ENCODE assay signal across 8 cellular contexts in the genomic region with DNA sequence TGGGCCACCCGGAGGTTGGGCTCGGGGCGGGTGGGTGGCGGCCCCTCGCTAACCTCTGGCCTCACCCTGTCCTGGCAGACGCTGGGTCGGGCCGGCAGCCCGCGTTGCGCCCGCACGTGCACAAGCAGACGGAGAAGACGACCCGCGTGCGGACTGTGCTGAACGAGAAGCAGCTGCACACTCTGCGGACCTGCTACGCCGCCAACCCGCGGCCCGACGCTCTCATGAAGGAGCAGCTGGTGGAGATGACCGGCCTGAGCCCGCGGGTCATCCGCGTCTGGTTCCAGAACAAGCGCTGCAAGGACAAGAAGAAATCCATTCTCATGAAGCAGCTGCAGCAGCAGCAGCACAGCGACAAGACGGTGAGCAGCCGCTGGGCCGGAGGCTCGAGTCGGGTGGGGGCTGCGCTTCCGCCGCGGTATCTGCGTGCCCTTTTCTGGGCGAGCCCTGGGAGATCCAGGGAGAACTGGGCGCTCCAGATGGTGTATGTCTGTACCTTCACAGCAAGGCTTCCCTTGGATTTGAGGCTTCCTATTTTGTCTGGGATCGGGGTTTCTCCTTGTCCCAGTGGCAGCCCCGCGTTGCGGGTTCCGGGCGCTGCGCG. TPM values are rescaled to one million over a fixed set of nuclear protein-coding genes. Genes with fewer than 3 reads are reported as not detected.
DNase-seq lines count a peak whose midpoint lies in the region; ATAC-seq and TF ChIP-seq lines count a peak whose summit lies in the region.

No MANE protein-coding gene starts in this region.

- peaks cover 46% of the 10 kb centered on the region for H3K27me3 Mint-ChIP-seq in activated naive CD8-positive, alpha-beta T cell

- no peaks in the 10 kb centered on the region for H3K36me3 Mint-ChIP-seq in activated naive CD8-positive, alpha-beta T cell

- no peaks in the 10 kb centered on the region for H3K9me3 Mint-ChIP-seq in activated naive CD8-positive, alpha-beta T cell (ENCODE audit: low read depth)

- H3K27me3 ChIP-seq in iPS-20b (ENCODE audit: insufficient read depth, low read length) (peaks cover 100% of the 10 kb centered on the region), subcutaneous abdominal adipose tissue (ENCODE audit: control insufficient read depth in 5 of 5, insufficient read depth in 4 of 5, low read length in 5 of 5) (peaks cover 73 to 97% (median 90%) of the 10 kb centered on the region in 5 donors)

- H3K9ac ChIP-seq in iPS-20b (ENCODE audit: low read depth, low read length) (no peak overlapping the region; the same call in 1 of the 2 replicates), subcutaneous abdominal adipose tissue (ENCODE audit: low read length in 5 of 5) (no peak overlapping the region)

- H3K4me3 ChIP-seq in AG09309 (ENCODE audit: control insufficient read depth, low read depth, low read length) (peak overlapping the region; percentile 18), HFF-Myc (replicated peaks; ENCODE audit: low read depth, low read length) (peak overlapping the region; percentile 75), iPS-20b (ENCODE audit: low read length) (peak overlapping the region; percentile 58; the same call in 1 of the 2 replicates), subcutaneous abdominal adipose tissue (ENCODE audit: low read depth in 1 of 5, low read length in 5 of 5) (peak overlapping the region in 4 of 5 donors; percentile 50 to 60 (median 53))

- DNase-seq in AG09309 (ENCODE audit: low read depth) (no peak), HFF-Myc (ENCODE audit: extremely low read depth, low read depth) (no peak), islet precursor cell (no peak), SK-N-DZ (ENCODE audit: low spot score) (no peak)

- H3K27ac ChIP-seq in iPS-20b (ENCODE audit: low read length) (no peak overlapping the region), subcutaneous abdominal adipose tissue (ENCODE audit: low read depth, low read length) (no peak overlapping the region)

- H3K36me3 ChIP-seq in iPS-20b (ENCODE audit: insufficient read depth, low read depth, low read length) (no peaks in the 10 kb centered on the region), subcutaneous abdominal adipose tissue (ENCODE audit: control insufficient read depth in 5 of 5, insufficient read depth in 5 of 5, low read length in 5 of 5) (no peaks in the 10 kb centered on the region)

- H3K4me1 ChIP-seq in iPS-20b (ENCODE audit: insufficient read depth, low read length): peaks cover 6% of the 10 kb centered on the region; the same call in 1 of the 2 replicates
- peaks cover 2 to 75% (median 63%) of the 10 kb centered on the region in 5 donors for H3K4me1 ChIP-seq in subcutaneous abdominal adipose tissue (ENCODE audit: control insufficient read depth in 5 of 5, insufficient read depth in 5 of 5, low read length in 5 of 5)

- peaks cover 51% of the 10 kb centered on the region for H3K4me1 Mint-ChIP-seq in activated naive CD8-positive, alpha-beta T cell (ENCODE audit: low read depth)

- TF ChIP-seq CTCF in AG09309 (IDR thresholded peaks at IDR 0.05; ENCODE audit: control insufficient read depth, insufficient read depth, low read depth, low read length, missing control alignments): no peak
- no peak for TF ChIP-seq CTCF in HFF-Myc (IDR thresholded peaks at IDR 0.05; ENCODE audit: low read depth, low read length, missing control alignments)

- H3K9me3 ChIP-seq in iPS-20b (ENCODE audit: insufficient read depth, low read depth, low read length) (peaks cover 4% of the 10 kb centered on the region), subcutaneous abdominal adipose tissue (ENCODE audit: control insufficient read depth in 5 of 5, low read length in 5 of 5) (no peaks in the 10 kb centered on the region)

- no peak overlapping the region for H3K27ac Mint-ChIP-seq in activated naive CD8-positive, alpha-beta T cell

- peak overlapping the region; percentile 89 for H3K4me3 Mint-ChIP-seq in activated naive CD8-positive, alpha-beta T cell

- no peak for ATAC-seq in HG02763 (IDR thresholded peaks at IDR 0.05; ENCODE audit: unreplicated experiment)

RNA-seq across cellular contexts. Expression of gene ISL2, which starts 3.7 kb away (rescaled TPM):
- polyA plus RNA-seq in SK-N-DZ (2014; cell fraction: cytosol; rRNA removed): 10.2 and 11.3 TPM in 2 replicates
- 19.9 and 23.2 TPM in 2 replicates for polyA plus RNA-seq in SK-N-DZ (2014; cell fraction: nucleus; rRNA removed)

RNA-seq across cellular contexts. Expression of gene ETFA, which starts 29.0 kb away (rescaled TPM):
- 238 and 247 TPM in 2 replicates for polyA plus RNA-seq in SK-N-DZ (2014; cell fraction: cytosol; rRNA removed)
- polyA plus RNA-seq in SK-N-DZ (2014; cell fraction: nucleus; rRNA removed): 176 and 188 TPM in 2 replicates

Comparison
In these comparisons a context has a peak if more than half of its experiments do, and no peak if none do; other contexts are left out.
1. H3K4me3 ChIP-seq: peak in every context shown above with its lines; median percentile 75 in HFF-Myc; 58 in iPS-20b; 53 in subcutaneous abdominal adipose tissue; 18 in AG09309.